In the genomic region with DNA sequence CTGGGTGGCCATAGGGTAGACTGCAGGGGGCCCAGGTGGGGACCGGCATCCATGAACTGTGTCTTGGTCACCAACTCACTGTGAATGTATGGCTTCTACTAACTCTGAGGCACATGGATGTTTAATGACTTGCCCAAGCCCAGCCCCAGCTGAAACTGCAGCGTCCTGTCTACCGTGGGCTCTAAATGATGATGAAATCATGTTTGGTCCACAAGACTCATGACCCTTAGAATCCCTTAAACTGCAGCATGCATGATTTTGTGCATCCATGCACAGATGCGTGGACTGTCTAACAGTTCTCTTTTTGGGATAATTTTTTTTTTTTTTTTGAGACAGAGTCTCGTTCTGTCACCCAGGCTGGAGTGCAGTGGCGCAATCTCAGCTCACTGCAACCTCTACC, we compare ENCODE assay signal across 20 cellular contexts. TPM values are rescaled to one million over a fixed set of nuclear protein-coding genes. Genes with fewer than 3 reads are reported as not detected.
DNase-seq lines count a peak whose midpoint lies in the region; ATAC-seq, FAIRE-seq and TF ChIP-seq lines count a peak whose summit lies in the region.
"Had no signal": no experiment of that assay in that cellular context is flagged by ENCODE, and none has a peak within 500 bp of the region (broad histone marks: within the 10 kb centered on the region; RNA-seq: fewer than 3 reads in every experiment).

No MANE protein-coding gene starts in this region.

- H3K9me1 ChIP-seq in K562 (ENCODE audit: control insufficient read depth, insufficient read depth, low read length) = no peaks in the 10 kb centered on the region

- CTCF ChIA-PET in HepG2 (lab: Yijun Ruan, JAX; ENCODE audit: low intra/inter-chr PET ratio, low total read pairs) = no interaction called here
- CTCF ChIA-PET in K562 (lab: Yijun Ruan, JAX; ENCODE audit: low intra/inter-chr PET ratio) = no interaction called here

- POLR2A ChIA-PET in HepG2 (lab: Yijun Ruan, JAX) (no interaction called here), K562 (lab: Yijun Ruan, JAX) (no interaction called here)

- no peak for DNase-seq in HepG2 (ENCODE audit: low spot score)
- DNase-seq in right lobe of liver = no peak
- DNase-seq in K562 (ENCODE audit: extremely low read depth in 1 of 4, low spot score in 3 of 4) = no peak
- DNase-seq in posterior vena cava (ENCODE audit: low spot score) = peak; percentile 9
- no peak for DNase-seq in esophagus muscularis mucosa (ENCODE audit: extremely low spot score)
- DNase-seq: AML-193; Caco-2; Calu3; CD4-positive, alpha-beta T cell; CD8-positive, alpha-beta T cell; DMS79 treated with DMSO at 0.1 percent for 48 hours; GF-D8 had no signal

- H3K9ac ChIP-seq in HepG2 (ENCODE audit: insufficient read depth, low read depth, low read length) (no peak overlapping the region), K562 (ENCODE audit: insufficient read depth in 1 of 2, low read depth in 2 of 2, low read length in 2 of 2) (no peak overlapping the region)
- H3K9ac ChIP-seq: BLaER1 treated with 17β-estradiol and CSF1 and Interleukin-3, amounts not matched to agents 10 nM and 100 nM had no signal

- ATAC-seq in HepG2 = no peak
- no peak for ATAC-seq in right lobe of liver
- no peak for ATAC-seq in K562
- no peak for ATAC-seq in GM19035 (IDR thresholded peaks at IDR 0.05; ENCODE audit: unreplicated experiment)
- ATAC-seq: A549; CD8-positive, alpha-beta T cell had no signal

- H3K79me2 ChIP-seq in HepG2 (ENCODE audit: insufficient read depth, low read length) (no peaks in the 10 kb centered on the region), K562 (ENCODE audit: control insufficient read depth, insufficient read depth, low read length) (no peaks in the 10 kb centered on the region)

- TF ChIP-seq CTCF in HepG2 (CRISPR knock-in tag; IDR thresholded peaks at IDR 0.05) (no peak), right lobe of liver (IDR thresholded peaks at IDR 0.05) (no peak), K562 (IDR thresholded peaks at IDR 0.05 in 2 of 3, conservative IDR thresholded peaks at IDR 0.05 in 1 of 3; ENCODE audit: insufficient read depth in 2 of 3, low read depth in 1 of 3, low read length in 3 of 3) (no peak), esophagus muscularis mucosa (IDR thresholded peaks at IDR 0.05) (no peak)

- in situ Hi-C loops in HepG2 (cut with HindIII; ENCODE audit: extremely low pct_ligation_motif_present, low pct_unique_long_range_greater_than_20kb) (no loop called here), K562 (cut with MboI) (no loop called here)

- no peak overlapping the region for H2AFZ ChIP-seq in HepG2 (ENCODE audit: low read length)
- H2AFZ ChIP-seq in K562 (ENCODE audit: low read depth, low read length) = no peak overlapping the region

- H3K36me3 ChIP-seq in HepG2 (replicated peaks in 1 of 2; ENCODE audit: control insufficient read depth in 1 of 2, insufficient read depth in 2 of 2, low read length in 2 of 2) (no peaks in the 10 kb centered on the region), right lobe of liver (no peaks in the 10 kb centered on the region), K562 (ENCODE audit: control insufficient read depth, insufficient read depth, low read length) (no peaks in the 10 kb centered on the region), esophagus muscularis mucosa (no peaks in the 10 kb centered on the region)
- H3K36me3 ChIP-seq: BLaER1 treated with 17β-estradiol and CSF1 and Interleukin-3, amounts not matched to agents 10 nM and 100 nM had no signal

- TF ChIP-seq EP300 in HepG2 (IDR thresholded peaks at IDR 0.05; ENCODE audit: low read depth in 2 of 2, low read length in 2 of 2) (no peak), HepG2 (CRISPR knock-in tag; IDR thresholded peaks at IDR 0.05; ENCODE audit: borderline replicate concordance) (no peak), K562 (IDR thresholded peaks at IDR 0.05; ENCODE audit: low read length) (no peak), esophagus muscularis mucosa (IDR thresholded peaks at IDR 0.05) (no peak)

- BruUV-seq in HepG2 (replicated peaks; lab: Mats Ljungman, UMichigan) = no TSS peak
- BruUV-seq in K562 (replicated peaks; lab: Mats Ljungman, UMichigan) = no TSS peak

- H3K4me1 ChIP-seq in HepG2 (ENCODE audit: insufficient read depth, low read length) (peaks cover 7% of the 10 kb centered on the region; the same call in 1 of the 2 replicates), right lobe of liver (no peaks in the 10 kb centered on the region), K562 (replicated peaks in 1 of 2; ENCODE audit: control insufficient read depth in 2 of 2, insufficient read depth in 2 of 2, low read length in 2 of 2) (no peaks in the 10 kb centered on the region; a peak in 1 of 5 replicates), esophagus muscularis mucosa (no peaks in the 10 kb centered on the region)
- H3K4me1 ChIP-seq: A549, Caco-2 had no signal

- no peak overlapping the region for H3K27ac ChIP-seq in HepG2 (ENCODE audit: extremely low read length, insufficient read depth, low read length)
- no peak overlapping the region for H3K27ac ChIP-seq in right lobe of liver
- no peak overlapping the region for H3K27ac ChIP-seq in K562 (ENCODE audit: extremely low read depth, low read depth, low read length)
- no peak overlapping the region for H3K27ac ChIP-seq in esophagus muscularis mucosa (replicated peaks in 1 of 4)
- H3K27ac ChIP-seq: 22Rv1; A549; BLaER1 treated with 17β-estradiol and CSF1 and Interleukin-3, amounts not matched to agents 10 nM and 100 nM; C4-2B had no signal

- H3K27me3 ChIP-seq in HepG2 (ENCODE audit: control insufficient read depth in 1 of 2, insufficient read depth in 2 of 2, low read length in 2 of 2) = peaks cover 3 to 13% of the 10 kb centered on the region in 2 experiments; a peak in 3 of 5 replicates
- H3K27me3 ChIP-seq in right lobe of liver = no peaks in the 10 kb centered on the region
- peaks cover 15 to 74% of the 10 kb centered on the region in 2 experiments; a peak in 4 of 5 replicates for H3K27me3 ChIP-seq in K562 (ENCODE audit: control insufficient read depth in 2 of 2, insufficient read depth in 2 of 2, low read length in 2 of 2)
- H3K27me3 ChIP-seq in esophagus muscularis mucosa = no peaks in the 10 kb centered on the region
- H3K27me3 ChIP-seq: BLaER1 treated with 17β-estradiol and CSF1 and Interleukin-3, amounts not matched to agents 10 nM and 100 nM had no signal

- no peak for TF ChIP-seq POLR2A in HepG2 (IDR thresholded peaks at IDR 0.05; ENCODE audit: insufficient read depth in 1 of 2, low read depth in 2 of 2, low read length in 2 of 2)
- TF ChIP-seq POLR2A in right lobe of liver (IDR thresholded peaks at IDR 0.05) = no peak
- TF ChIP-seq POLR2A in K562 (conservative IDR thresholded peaks at IDR 0.05) = no peak
- no peak for TF ChIP-seq POLR2A in esophagus muscularis mucosa (IDR thresholded peaks at IDR 0.05; ENCODE audit: low read depth)

- H3K4me3 ChIP-seq in HepG2 (replicated peaks in 1 of 3; ENCODE audit: insufficient read depth in 1 of 3, low read depth in 2 of 3, low read length in 3 of 3) (no peak overlapping the region), right lobe of liver (no peak overlapping the region), K562 (no peak overlapping the region), esophagus muscularis mucosa (no peak overlapping the region)
- H3K4me3 ChIP-seq: A549; BLaER1 treated with 17β-estradiol and CSF1 and Interleukin-3, amounts not matched to agents 10 nM and 100 nM had no signal

- intact Hi-C loops in HepG2 (cut with micrococcal nuclease; ENCODE audit: unreplicated experiment) = no loop called here
- intact Hi-C loops in right lobe of liver (cut with DNase I) = no loop called here
- intact Hi-C loops in K562 (cut with micrococcal nuclease) = no loop called here
- intact Hi-C loops in posterior vena cava (cut with DNase I) = no loop called here
- intact Hi-C loops in esophagus muscularis mucosa (cut with DNase I) = no loop called here

- FAIRE-seq in HepG2 (lab: Jason Lieb, UNC) (no peak), K562 (lab: Jason Lieb, UNC) (no peak)
- FAIRE-seq: A549, D721Med, G401.6, GM12891 had no signal

- H3K4me2 ChIP-seq in HepG2 (ENCODE audit: low read depth, low read length) (no peak overlapping the region), K562 (ENCODE audit: insufficient read depth, low read length) (no peak overlapping the region)
- H3K4me2 ChIP-seq: A549; BLaER1 treated with 17β-estradiol and CSF1 and Interleukin-3, amounts not matched to agents 10 nM and 100 nM had no signal

- TF ChIP-seq RAD21 in HepG2 (CRISPR knock-in tag; IDR thresholded peaks at IDR 0.05) (no peak), K562 (CRISPR knock-in tag; conservative IDR thresholded peaks at IDR 0.05 in 1 of 2, IDR thresholded peaks at IDR 0.05 in 1 of 2) (no peak)

- no peaks in the 10 kb centered on the region for H3K9me3 ChIP-seq in HepG2 (ENCODE audit: low read length)
- no peaks in the 10 kb centered on the region for H3K9me3 ChIP-seq in right lobe of liver
- H3K9me3 ChIP-seq in K562 (replicated peaks; ENCODE audit: control insufficient read depth, insufficient read depth, low read depth, low read length) = peaks cover 7% of the 10 kb centered on the region
- H3K9me3 ChIP-seq in esophagus muscularis mucosa = no peaks in the 10 kb centered on the region
- H3K9me3 ChIP-seq: Caco-2 had no signal

- WGBS in HepG2 (ENCODE audit: low lambda C conversion rate) = 36% methylated on average over 6 of the region's 6 CpGs
- WGBS in right lobe of liver (ENCODE audit: insufficient coverage, low coverage, low lambda C conversion rate, missing lambda C conversion rate) = 71% methylated on average over 4 of the region's 6 CpGs
- WGBS in K562 (ENCODE audit: insufficient coverage, low coverage, missing lambda C conversion rate) = 0% methylated on average over 4 of the region's 6 CpGs
- WGBS in esophagus muscularis mucosa = 85% methylated on average over 6 of the region's 6 CpGs

- no peaks in the 10 kb centered on the region for H4K20me1 ChIP-seq in HepG2 (ENCODE audit: insufficient read depth, low read length)
- no peaks in the 10 kb centered on the region for H4K20me1 ChIP-seq in K562 (replicated peaks; ENCODE audit: control insufficient read depth, insufficient read depth, low read length)
- H4K20me1 ChIP-seq: BLaER1 treated with 17β-estradiol and CSF1 and Interleukin-3, amounts not matched to agents 10 nM and 100 nM had no signal

RNA-seq across cellular contexts. Expression of a gene that starts 32.4 kb away (rescaled TPM):
- total RNA-seq in HepG2 (2016; rRNA removed; fragmentation: Illumina TruSeq; extraction: Trizol) (9.6 and 10.4 TPM in 2 replicates), right lobe of liver (10 to 100 TPM; 18.1 to 39.8 (median 29.2) TPM), K562 (2014; rRNA removed) (9.4 and 9.7 TPM in 2 replicates), K562 (2014; rRNA removed; fragmentation: Illumina TruSeq; extraction: Trizol) (5.6 and 8.9 TPM in 2 replicates), K562 (2015; rRNA removed; fragmentation: Illumina TruSeq; extraction: Trizol) (5.4 and 6.3 TPM in 2 replicates), K562 (2021) (22.3 and 24.8 TPM in 2 replicates), posterior vena cava (10 to 100 TPM; 48.4 to 56.8 TPM), esophagus muscularis mucosa (100 to 1,000 TPM in 1 of 4 donors, 10 to 100 TPM in 3; 48.2 to 112 (median 74.9) TPM)
- 21.4 and 21.7 TPM in 2 replicates for total RNA-seq in HepG2 (2016; cell fraction: cytosol; rRNA removed; fragmentation: Illumina TruSeq; extraction: Trizol; ENCODE audit: low read depth)
- 8.9 and 11.4 TPM in 2 replicates for total RNA-seq in HepG2 (2016; cell fraction: insoluble cytoplasmic fraction; rRNA removed; fragmentation: Illumina TruSeq; extraction: Trizol)
- 11.2 TPM in 2 replicates for total RNA-seq in HepG2 (2016; cell fraction: membrane; rRNA removed; fragmentation: Illumina TruSeq; extraction: Trizol)
- 22.2 and 24.6 TPM in 2 replicates for total RNA-seq in HepG2 (2016; cell fraction: nucleus; rRNA removed; fragmentation: Illumina TruSeq; extraction: Trizol)
- polyA plus RNA-seq in HepG2 (2011; rRNA removed) (5.3 and 5.6 TPM in 2 replicates), K562 (2011; rRNA removed) (2.6 and 4.1 TPM in 2 replicates), K562 (2014; fragmentation: Illumina TruSeq; extraction: Trizol) (13.2 and 13.8 TPM in 2 replicates), K562 (2014; fragmentation: Nextera tagmentation; extraction: Ambion mirVana) (1 to 10 TPM in 1 of 2 experiments, under 1 TPM in 1; 0.70 to 2.5 TPM), K562 (2014; rRNA removed) (6.8 and 7.4 TPM in 2 replicates)
- 2.9 and 3.6 TPM in 2 replicates for polyA plus RNA-seq in HepG2 (2011; cell fraction: cytosol; rRNA removed)
- 14.4 and 16.2 TPM in 2 replicates for polyA plus RNA-seq in HepG2 (2011; cell fraction: nucleus; rRNA removed)
- polyA plus RNA-seq in HepG2 (2012) = 18.0 and 18.4 TPM in 2 replicates
- polyA plus RNA-seq in HepG2 (2016; cell fraction: cytosol; fragmentation: Illumina TruSeq; extraction: Trizol; ENCODE audit: low read depth) = 0.49 and 1.1 TPM in 2 replicates
- polyA plus RNA-seq in HepG2 (2016; cell fraction: insoluble cytoplasmic fraction; fragmentation: Illumina TruSeq; extraction: Trizol; ENCODE audit: low read depth) = 8.4 and 12.7 TPM in 2 replicates
- polyA plus RNA-seq in HepG2 (2016; cell fraction: membrane; fragmentation: Illumina TruSeq; extraction: Trizol; ENCODE audit: low read depth) = 1.4 and 1.6 TPM in 2 replicates
- 29.7 and 36.9 TPM in 2 replicates for polyA plus RNA-seq in HepG2 (2016; cell fraction: nucleus; fragmentation: Illumina TruSeq; extraction: Trizol; ENCODE audit: insufficient read depth, low read depth)
- 22.8 and 23.5 TPM in 2 replicates for polyA minus RNA-seq in HepG2 (2011; rRNA and poly(A)+ RNA removed; ENCODE audit: low replicate concordance)
- 22.0 and 23.0 TPM in 2 replicates for polyA minus RNA-seq in HepG2 (2011; cell fraction: cytosol; rRNA and poly(A)+ RNA removed)
- polyA minus RNA-seq in HepG2 (2011; cell fraction: nucleus; rRNA and poly(A)+ RNA removed) = 37.7 and 49.0 TPM in 2 replicates
- 118 and 129 TPM in 2 replicates for total RNA-seq in K562 (2011; cell fraction: chromatin; rRNA removed; ENCODE audit: low replicate concordance)
- total RNA-seq in K562 (2011; cell fraction: nucleolus; rRNA removed) = 52.7 and 61.3 TPM in 2 replicates
- total RNA-seq in K562 (2011; cell fraction: nucleoplasm; rRNA removed) = 58.0 and 84.6 TPM in 2 replicates
- polyA plus RNA-seq in K562 (2011; cell fraction: cytosol; rRNA removed) = 2.6 and 2.8 TPM in 2 replicates
- 12.7 and 15.9 TPM in 2 replicates for polyA plus RNA-seq in K562 (2011; cell fraction: nucleus; rRNA removed)
- polyA plus RNA-seq in K562 (2012) = 8.9 and 10.8 TPM in 2 replicates
- polyA minus RNA-seq in K562 (2011; rRNA and poly(A)+ RNA removed) = 9.9 and 15.2 TPM in 2 replicates
- polyA minus RNA-seq in K562 (2011; cell fraction: cytosol; rRNA and poly(A)+ RNA removed) = 20.4 and 22.6 TPM in 2 replicates
- polyA minus RNA-seq in K562 (2011; cell fraction: nucleus; rRNA and poly(A)+ RNA removed) = 16.2 and 23.5 TPM in 2 replicates
